Comparison of ENCODE assay signal across 15 cellular contexts in genomic region chr13:21100994-21101757, GRCh38. TPM values are rescaled to one million over a fixed set of nuclear protein-coding genes. Genes with fewer than 3 reads are reported as not detected.
DNase-seq lines count a peak whose midpoint lies in the region; ATAC-seq and TF ChIP-seq lines count a peak whose summit lies in the region.
"Had no signal": no experiment of that assay in that cellular context is flagged by ENCODE, and none has a peak within 500 bp of the region (broad histone marks: within the 10 kb centered on the region; RNA-seq: fewer than 3 reads in every experiment).

No MANE protein-coding gene starts in this region.

- no peaks in the 10 kb centered on the region for H3K27me3 ChIP-seq in CD8-positive, alpha-beta memory T cell (ENCODE audit: insufficient read depth, low read length, poor library complexity, severe bottlenecking)

- H3K27ac ChIP-seq in CD8-positive, alpha-beta memory T cell (ENCODE audit: low read depth, low read length), result no peak overlapping the region

- H3K4me1 Mint-ChIP-seq in Calu3 (ENCODE audit: low read depth, unreplicated experiment), result no peaks in the 10 kb centered on the region
- H3K4me1 Mint-ChIP-seq in CD8-positive, alpha-beta memory T cell, result no peaks in the 10 kb centered on the region
- H3K4me1 Mint-ChIP-seq: CD4-positive, alpha-beta memory T cell had no signal

- no peak overlapping the region for H3K27ac Mint-ChIP-seq in Calu3 (ENCODE audit: unreplicated experiment)
- H3K27ac Mint-ChIP-seq in CD8-positive, alpha-beta memory T cell, result no peak overlapping the region
- H3K27ac Mint-ChIP-seq: HFFc6 had no signal

- in situ Hi-C loops in SK-MEL-5 (cut with HindIII; ENCODE audit: low pct_unique_long_range_greater_than_20kb, low sequenced_read_pairs), result no loop called here

- CTCF ChIA-PET in Calu3 (lab: Charles Lee), result no interaction called here
- CTCF ChIA-PET in CD8-positive, alpha-beta memory T cell (lab: Charles Lee), result no interaction called here

- H3K36me3 Mint-ChIP-seq in Calu3 (ENCODE audit: insufficient read depth, unreplicated experiment), result no peaks in the 10 kb centered on the region
- no peaks in the 10 kb centered on the region for H3K36me3 Mint-ChIP-seq in CD8-positive, alpha-beta memory T cell
- H3K36me3 Mint-ChIP-seq: CD4-positive, alpha-beta memory T cell had no signal

- no peaks in the 10 kb centered on the region for H3K27me3 Mint-ChIP-seq in Calu3 (ENCODE audit: unreplicated experiment)
- peaks cover 0 to 27% of the 10 kb centered on the region in 2 donors for H3K27me3 Mint-ChIP-seq in CD8-positive, alpha-beta memory T cell

- H3K4me1 ChIP-seq in mucosa of descending colon (ENCODE audit: low read depth), result no peaks in the 10 kb centered on the region
- H3K4me1 ChIP-seq in CD8-positive, alpha-beta memory T cell (ENCODE audit: insufficient read depth, low read length), result no peaks in the 10 kb centered on the region
- H3K4me1 ChIP-seq: HAP-1 had no signal

- H3K4me3 ChIP-seq in mucosa of descending colon, result no peak overlapping the region
- no peak overlapping the region for H3K4me3 ChIP-seq in CD8-positive, alpha-beta memory T cell (ENCODE audit: low read length)
- H3K4me3 ChIP-seq: HAP-1 had no signal

- no peaks in the 10 kb centered on the region for H3K36me3 ChIP-seq in mucosa of descending colon (ENCODE audit: low read depth)
- no peaks in the 10 kb centered on the region for H3K36me3 ChIP-seq in CD8-positive, alpha-beta memory T cell (ENCODE audit: insufficient read depth, low read length)
- H3K36me3 ChIP-seq: HAP-1 had no signal

- no peaks in the 10 kb centered on the region for H3K9me3 ChIP-seq in mucosa of descending colon
- no peaks in the 10 kb centered on the region for H3K9me3 ChIP-seq in CD8-positive, alpha-beta memory T cell (ENCODE audit: low read length)
- H3K9me3 ChIP-seq: HAP-1 had no signal

- TF ChIP-seq CTCF in Calu3 (IDR thresholded peaks at IDR 0.05; ENCODE audit: unreplicated experiment) (no peak), mucosa of descending colon (IDR thresholded peaks at IDR 0.05) (no peak)

- H3K4me3 Mint-ChIP-seq in Calu3 (ENCODE audit: low read depth, unreplicated experiment), result no peak overlapping the region
- H3K4me3 Mint-ChIP-seq in CD8-positive, alpha-beta memory T cell, result no peak overlapping the region
- H3K4me3 Mint-ChIP-seq: CD4-positive, alpha-beta memory T cell; HFFc6 had no signal

- intact Hi-C loops in Calu3 (cut with micrococcal nuclease; ENCODE audit: unreplicated experiment), result no loop called here
- intact Hi-C loops in mucosa of descending colon (cut with DNase I, micrococcal nuclease), result no loop called here

- ATAC-seq in mucosa of descending colon (peak; percentile 18), GM18498 (IDR thresholded peaks at IDR 0.05; ENCODE audit: unreplicated experiment) (no peak)

- POLR2A ChIA-PET in CD8-positive, alpha-beta memory T cell (lab: Charles Lee), result no interaction called here

- BruUV-seq in Calu3 (replicated peaks; lab: Mats Ljungman, UMichigan), result no TSS peak

- peak; percentile 69 for DNase-seq in COLO829 (ENCODE audit: low spot score)
- DNase-seq in Calu3, result peak; percentile 7
- DNase-seq in SK-MEL-5 (ENCODE audit: low read depth, low spot score), result peak; percentile 74
- DNase-seq in mucosa of descending colon, result no peak
- no peak for DNase-seq in CD8-positive, alpha-beta memory T cell
- DNase-seq in ureter (ENCODE audit: low spot score), result no peak
- DNase-seq: C1 segment of cervical spinal cord; CD4-positive, alpha-beta memory T cell; DMS53; DMS79 treated with DMSO at 0.1 percent for 48 hours; GF-D8; GOT3; HFFc6 had no signal

- H3K9me3 Mint-ChIP-seq in Calu3 (ENCODE audit: low read depth, unreplicated experiment), result no peaks in the 10 kb centered on the region
- H3K9me3 Mint-ChIP-seq in CD8-positive, alpha-beta memory T cell, result no peaks in the 10 kb centered on the region
- H3K9me3 Mint-ChIP-seq: HFFc6 had no signal

RNA-seq across cellular contexts. Expression of gene SAP18, which starts 38.7 kb away (rescaled TPM):
- 189 and 199 TPM in 2 replicates for total RNA-seq in Calu3 (2022)
- 103 and 110 TPM in 2 replicates for total RNA-seq in SK-MEL-5 (2014; rRNA removed; shearing (Covaris generic))
- polyA plus RNA-seq in SK-MEL-5 (2015; cell fraction: cytosol; rRNA removed), result 32.5 and 53.9 TPM in 2 replicates
- polyA plus RNA-seq in SK-MEL-5 (2015; cell fraction: nucleus; rRNA removed), result 19.8 and 24.8 TPM in 2 replicates
- total RNA-seq in mucosa of descending colon, result 100 to 1,000 TPM; 205 to 221 (median 211) TPM
- 100 to 1,000 TPM; 299 to 307 TPM for total RNA-seq in CD8-positive, alpha-beta memory T cell
- polyA plus RNA-seq in CD8-positive, alpha-beta memory T cell, result 289 TPM
- total RNA-seq in ureter, result 218 TPM

RNA-seq across cellular contexts. Expression of gene LATS2, which starts 39.8 kb away (rescaled TPM):
- total RNA-seq in Calu3 (2022) (19.0 and 19.3 TPM in 2 replicates), mucosa of descending colon (10 to 100 TPM in 2 of 3 donors, 1 to 10 TPM in 1; 9.1 to 25.9 (median 10.3) TPM), ureter (30.1 TPM)
- total RNA-seq in SK-MEL-5 (2014; rRNA removed; shearing (Covaris generic)), result 12.9 and 13.0 TPM in 2 replicates
- polyA plus RNA-seq in SK-MEL-5 (2015; cell fraction: cytosol; rRNA removed), result 29.4 and 43.9 TPM in 2 replicates
- 18.2 and 23.6 TPM in 2 replicates for polyA plus RNA-seq in SK-MEL-5 (2015; cell fraction: nucleus; rRNA removed)
- 1 to 10 TPM; 1.4 to 1.9 TPM for total RNA-seq in CD8-positive, alpha-beta memory T cell
- polyA plus RNA-seq in CD8-positive, alpha-beta memory T cell, result 0.66 TPM

Comparison
In these comparisons a context has a peak if more than half of its experiments do, and no peak if none do; other contexts are left out.
1. DNase-seq: peak in COLO829 (single experiment), Calu3 (single experiment) and SK-MEL-5 (single experiment); none in mucosa of descending colon (0 of 3), CD8-positive, alpha-beta memory T cell (0 of 5) and ureter (single experiment).